Comparison of ENCODE assay signal across 13 cellular contexts in genomic region chr12:67633708-67634107, GRCh38. TPM values are rescaled to one million over a fixed set of nuclear protein-coding genes. Genes with fewer than 3 reads are reported as not detected.
DNase-seq lines count a peak whose midpoint lies in the region; ATAC-seq and TF ChIP-seq lines count a peak whose summit lies in the region.
"Had no signal": no experiment of that assay in that cellular context is flagged by ENCODE, and none has a peak within 500 bp of the region (broad histone marks: within the 10 kb centered on the region; RNA-seq: fewer than 3 reads in every experiment).

No MANE protein-coding gene starts in this region.

- peaks cover 6% of the 10 kb centered on the region for H3K9me3 Mint-ChIP-seq in central memory CD8-positive, alpha-beta T cell
- H3K9me3 Mint-ChIP-seq: CD14-positive monocyte had no signal

- H3K27ac Mint-ChIP-seq in central memory CD8-positive, alpha-beta T cell (ENCODE audit: low read depth) = peak overlapping the region; percentile 47

- no peak overlapping the region for H3K4me3 ChIP-seq in BE2C (ENCODE audit: low read depth, low read length)
- H3K4me3 ChIP-seq: SJCRH30 had no signal

- TF ChIP-seq CTCF in BE2C (IDR thresholded peaks at IDR 0.05; ENCODE audit: low read depth, low read length) = no peak

- no peak overlapping the region for H3K4me3 Mint-ChIP-seq in central memory CD8-positive, alpha-beta T cell

- no peaks in the 10 kb centered on the region for H3K9me3 ChIP-seq in BE2C
- H3K9me3 ChIP-seq: SJCRH30 had no signal

- peak; percentile 32 for DNase-seq in GF-D8 (lab: John Stamatoyannopoulos, UW)
- peak; percentile 25 for DNase-seq in NCI-H446 treated with DMSO at 0.1 percent for 48 hours (lab: John Stamatoyannopoulos, UW)
- no peak for DNase-seq in central memory CD8-positive, alpha-beta T cell (ENCODE audit: low spot score in 2 of 2)
- DNase-seq in pons (ENCODE audit: low spot score) = peak; percentile 65
- no peak for DNase-seq in OCI-M2 (lab: John Stamatoyannopoulos, UW; ENCODE audit: unreplicated experiment)
- DNase-seq in ACHN = no peak
- no peak for DNase-seq in BE2C
- no peak for DNase-seq in stimulated activated naive CD4-positive, alpha-beta T cell treated with Interleukin-2 at 50 U/mL for 16 hours (lab: John Stamatoyannopoulos, UW)
- DNase-seq: NCI-H187; NCI-H524 treated with DMSO at 0.1 percent for 48 hours; SJCRH30; stimulated activated CD4-positive, alpha-beta T cell treated with anti-CD3 and anti-CD28 coated beads, Interleukin-4, amount 100 ng/mL, for 1 hour had no signal

- H3K27me3 Mint-ChIP-seq in central memory CD8-positive, alpha-beta T cell = no peaks in the 10 kb centered on the region

- no peaks in the 10 kb centered on the region for H3K4me1 ChIP-seq in BE2C
- H3K4me1 ChIP-seq: SJCRH30 had no signal

- H3K27me3 ChIP-seq in BE2C = 0 out of 2 replicates have a peak, but pooled peaks cover 3% of the 10 kb centered on the region
- H3K27me3 ChIP-seq: SJCRH30 had no signal

- H3K4me1 Mint-ChIP-seq in central memory CD8-positive, alpha-beta T cell = peaks cover 64% of the 10 kb centered on the region

- in situ Hi-C loops in ACHN (cut with HindIII; ENCODE audit: low pct_ligation_motif_present, low pct_unique_long_range_greater_than_20kb, low sequenced_read_pairs) = no loop called here

- H3K36me3 Mint-ChIP-seq in central memory CD8-positive, alpha-beta T cell (ENCODE audit: insufficient read depth) = peaks cover 7% of the 10 kb centered on the region
- H3K36me3 Mint-ChIP-seq: CD14-positive monocyte had no signal

- no peak for ATAC-seq in central memory CD8-positive, alpha-beta T cell (replicated peaks; ENCODE audit: extremely low read depth, poor library complexity, severe bottlenecking)

- H3K36me3 ChIP-seq in BE2C = no peaks in the 10 kb centered on the region
- H3K36me3 ChIP-seq: SJCRH30 had no signal

RNA-seq across cellular contexts. Expression of gene DYRK2, which starts 14.8 kb away (rescaled TPM):
- polyA plus RNA-seq in BE2C (2012; ENCODE audit: insufficient read depth, insufficient read length, low read depth) = 17.6 TPM

Comparison
In these comparisons a context has a peak if more than half of its experiments do, and no peak if none do; other contexts are left out.
1. DNase-seq: peak in GF-D8 (single experiment), NCI-H446 treated with DMSO at 0.1 percent for 48 hours (single experiment) and pons (single experiment); none in central memory CD8-positive, alpha-beta T cell (0 of 2), OCI-M2 (single experiment), ACHN (single experiment), BE2C (single experiment) and stimulated activated naive CD4-positive, alpha-beta T cell treated with Interleukin-2 at 50 U/mL for 16 hours (single experiment).